In genomic region chr7:16583834-16584233, GRCh38 we compare ENCODE assay signal across 34 cellular contexts. TPM values are rescaled to one million over a fixed set of nuclear protein-coding genes. Genes with fewer than 3 reads are reported as not detected.
"Had no signal": no experiment of that assay in that cellular context is flagged by ENCODE, and none has a peak within 500 bp of the region (broad histone marks: within the 10 kb centered on the region; RNA-seq: fewer than 3 reads in every experiment).

No MANE protein-coding gene starts in this region.

- H3K36me3 ChIP-seq: ascending aorta, cardiac muscle cell, SJCRH30, WERI-Rb-1 had no signal

- H3K27me3 Mint-ChIP-seq: activated CD4-positive, alpha-beta memory T cell treated with anti-CD3 and anti-CD28 coated beads, Interleukin-2, amount 10 ng/mL, durations not matched to agents 7 days and 5 days; activated CD8-positive, alpha-beta memory T cell treated with anti-CD3 and anti-CD28 coated beads, Interleukin-2, amount 10 ng/mL, durations not matched to agents 7 days and 5 days; activated naive CD4-positive, alpha-beta T cell treated with anti-CD3 and anti-CD28 coated beads, Interleukin-2, amount 10 ng/mL, durations not matched to agents 7 days and 5 days had no signal

- H3K27ac Mint-ChIP-seq: activated CD4-positive, alpha-beta memory T cell treated with anti-CD3 and anti-CD28 coated beads, Interleukin-2, amount 10 ng/mL, durations not matched to agents 7 days and 5 days; activated CD8-positive, alpha-beta memory T cell treated with anti-CD3 and anti-CD28 coated beads, Interleukin-2, amount 10 ng/mL, durations not matched to agents 7 days and 5 days; activated naive CD4-positive, alpha-beta T cell treated with anti-CD3 and anti-CD28 coated beads, Interleukin-2, amount 10 ng/mL, durations not matched to agents 7 days and 5 days; activated naive CD8-positive, alpha-beta T cell had no signal

- H3K4me1 Mint-ChIP-seq: activated CD4-positive, alpha-beta memory T cell treated with anti-CD3 and anti-CD28 coated beads, Interleukin-2, amount 10 ng/mL, durations not matched to agents 7 days and 5 days; activated CD8-positive, alpha-beta memory T cell treated with anti-CD3 and anti-CD28 coated beads, Interleukin-2, amount 10 ng/mL, durations not matched to agents 7 days and 5 days; activated naive CD4-positive, alpha-beta T cell treated with anti-CD3 and anti-CD28 coated beads, Interleukin-2, amount 10 ng/mL, durations not matched to agents 7 days and 5 days had no signal

- H3K9me3 Mint-ChIP-seq: activated CD4-positive, alpha-beta memory T cell treated with anti-CD3 and anti-CD28 coated beads, Interleukin-2, amount 10 ng/mL, durations not matched to agents 7 days and 5 days; activated naive CD4-positive, alpha-beta T cell treated with anti-CD3 and anti-CD28 coated beads, Interleukin-2, amount 10 ng/mL, durations not matched to agents 7 days and 5 days had no signal

- H3K4me3 Mint-ChIP-seq: activated CD4-positive, alpha-beta memory T cell treated with anti-CD3 and anti-CD28 coated beads, Interleukin-2, amount 10 ng/mL, durations not matched to agents 7 days and 5 days; activated CD8-positive, alpha-beta memory T cell treated with anti-CD3 and anti-CD28 coated beads, Interleukin-2, amount 10 ng/mL, durations not matched to agents 7 days and 5 days; activated naive CD4-positive, alpha-beta T cell treated with anti-CD3 and anti-CD28 coated beads, Interleukin-2, amount 10 ng/mL, durations not matched to agents 7 days and 5 days; activated naive CD8-positive, alpha-beta T cell had no signal

- H3K4me1 ChIP-seq: ascending aorta had no signal

- H3K9me3 ChIP-seq: ascending aorta, SJCRH30 had no signal

- H3K27me3 ChIP-seq: ascending aorta, cardiac muscle cell, SJCRH30 had no signal

- ATAC-seq: activated CD8-positive, alpha-beta memory T cell treated with anti-CD3 and anti-CD28 coated beads, Interleukin-2, amount 10 ng/mL, durations not matched to agents 7 days and 5 days had no signal

- H3K4me3 ChIP-seq: ascending aorta, cardiac muscle cell, SJCRH30, SK-N-MC had no signal

- H3K27ac ChIP-seq: ascending aorta, cardiac muscle cell, SJCRH30, SK-N-MC, WERI-Rb-1 had no signal

- H3K36me3 Mint-ChIP-seq: activated CD8-positive, alpha-beta memory T cell treated with anti-CD3 and anti-CD28 coated beads, Interleukin-2, amount 10 ng/mL, durations not matched to agents 7 days and 5 days; activated naive CD4-positive, alpha-beta T cell treated with anti-CD3 and anti-CD28 coated beads, Interleukin-2, amount 10 ng/mL, durations not matched to agents 7 days and 5 days; activated naive CD8-positive, alpha-beta T cell had no signal

- DNase-seq: activated CD4-positive, alpha-beta memory T cell treated with anti-CD3 and anti-CD28 coated beads, Interleukin-2, amount 10 ng/mL, durations not matched to agents 7 days and 5 days; activated CD4-positive, alpha-beta T cell treated with anti-CD3 and anti-CD28 coated beads for 1 hour; activated CD4-positive, alpha-beta T cell treated with anti-CD3 and anti-CD28 coated beads for 48 hours; activated CD4-positive, CD25-positive, alpha-beta regulatory T cell; activated CD8-positive, alpha-beta memory T cell treated with anti-CD3 and anti-CD28 coated beads for 24 hours; activated CD8-positive, alpha-beta memory T cell treated with anti-CD3 and anti-CD28 coated beads, Interleukin-2, amount 10 ng/mL, durations not matched to agents 7 days and 5 days; activated CD8-positive, alpha-beta memory T cell treated with anti-CD3 and anti-CD28 coated beads, Interleukin-2, amount 50 U/mL, for 48 hours; activated effector memory CD4-positive, alpha-beta T cell treated with Interleukin-2 at 50 U/mL for 16 hours; activated naive CD4-positive, alpha-beta T cell treated with anti-CD3 and anti-CD28 coated beads, Interleukin-2, amount 10 ng/mL, durations not matched to agents 7 days and 5 days; activated T-cell treated with anti-CD3 and anti-CD28 coated beads, Interleukin-2, amount 50 U/mL, for 48 hours; amygdala; KG1; NCI-H1092 treated with DMSO at 0.1 percent for 48 hours; NCI-H1417; NCI-H146; NCI-H187; NCI-H2029 treated with DMSO at 0.1 percent for 48 hours; NCI-H2171 treated with DMSO at 0.1 percent for 48 hours; NCI-H2227 treated with DMSO at 0.1 percent for 48 hours; NCI-H446; NCI-H510A treated with DMSO at 0.1 percent for 48 hours; SHP77; SJCRH30; T1000; WERI-Rb-1 had no signal

RNA-seq across cellular contexts. Expression of gene LRRC72, which starts 57.2 kb away (rescaled TPM):
- total RNA-seq: activated CD4-positive, alpha-beta memory T cell treated with anti-CD3 and anti-CD28 coated beads, Interleukin-2, amount 10 ng/mL, durations not matched to agents 7 days and 5 days; activated CD8-positive, alpha-beta memory T cell treated with anti-CD3 and anti-CD28 coated beads, Interleukin-2, amount 10 ng/mL, durations not matched to agents 7 days and 5 days; ascending aorta; cardiac muscle cell; M059J; RPMI7951; SJCRH30; T-helper 1 cell treated with Interleukin-12 subunit alpha and Interleukin-12 subunit beta and Interleukin-4 antibody, amounts not matched to agents 30 ng/mL and 1 ng/mL, for 36 hours; T-helper 2 cell treated with Interferon-gamma antibody and Interleukin-4, amounts not matched to agents 100 ng/mL and 5 ng/mL, for 36 hours had no signal
- polyA plus RNA-seq: adipose tissue, cardiac muscle cell had no signal
